ENCODE assay signal across 11 cellular contexts in the genomic region with DNA sequence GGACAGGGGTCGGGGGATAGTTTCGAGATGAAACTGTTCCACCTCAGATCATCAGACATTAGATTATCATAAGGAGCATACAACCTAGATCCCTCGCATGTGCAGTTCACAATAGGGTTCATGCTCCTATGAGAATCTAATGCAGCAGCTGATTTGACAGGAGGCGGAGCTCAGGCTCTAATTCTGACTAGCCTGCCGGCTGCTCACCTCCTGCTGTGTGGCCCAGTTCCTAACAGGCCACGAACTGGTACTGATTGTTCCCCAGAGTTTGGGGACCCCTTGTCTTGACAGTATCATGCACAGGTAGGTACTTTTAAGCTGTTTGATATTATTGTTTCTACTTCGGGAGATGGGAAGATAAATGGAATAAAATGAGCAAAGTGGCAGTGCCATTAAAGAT.
DNase-seq lines count a peak whose midpoint lies in the region; ATAC-seq, FAIRE-seq and TF ChIP-seq lines count a peak whose summit lies in the region.
"Had no signal": no experiment of that assay in that cellular context is flagged by ENCODE, and none has a peak within 500 bp of the region (broad histone marks: within the 10 kb centered on the region; RNA-seq: fewer than 3 reads in every experiment).

No MANE protein-coding gene starts in this region.

- peak; percentile 55 for TF ChIP-seq POLR2A in GM12878 (IDR thresholded peaks at IDR 0.05; ENCODE audit: low read depth, low read length)
- TF ChIP-seq POLR2A in H54 (IDR thresholded peaks at IDR 0.05; ENCODE audit: low read depth, low read length): no peak

- H4K20me1 ChIP-seq in GM12878 (ENCODE audit: control insufficient read depth, insufficient read depth): no peaks in the 10 kb centered on the region

- CTCF ChIA-PET in GM12878 (lab: Yijun Ruan, JAX) (interaction anchor here (0.6 to 2.1 kb wide), 7 partner anchors 17 to 177 kb away, joined by 3 to 6 read pairs (median 3); partner anchors contain the start of gene ZCCHC7), RWPE1 (lab: Yijun Ruan, JAX) (no interaction called here)

- H2AFZ ChIP-seq in GM12878 (ENCODE audit: control insufficient read depth, low read depth, low read length): peak overlapping the region; percentile 32; the same call in 1 of the 2 replicates
- H2AFZ ChIP-seq: parathyroid adenoma had no signal

- H3K4me2 ChIP-seq in GM12878 (ENCODE audit: control insufficient read depth, insufficient read depth): peak overlapping the region; percentile 81

- H3K79me2 ChIP-seq in GM12878 (ENCODE audit: control insufficient read depth, insufficient read depth, low read length): peaks cover 59% of the 10 kb centered on the region

- peak overlapping the region; percentile 83 for H3K27ac ChIP-seq in GM12878 (ENCODE audit: control insufficient read depth, insufficient read depth)
- no peak overlapping the region for H3K27ac ChIP-seq in RWPE1
- H3K27ac ChIP-seq: parathyroid adenoma, suprapubic skin had no signal

- TF ChIP-seq EP300 in GM12878 (IDR thresholded peaks at IDR 0.05; ENCODE audit: borderline replicate concordance in 1 of 2, control insufficient read depth in 1 of 2, low read depth in 2 of 2, low read length in 2 of 2): no peak

- no TSS peak for BruUV-seq in GM12878 (replicated peaks; lab: Mats Ljungman, UMichigan)

- peaks cover 8% of the 10 kb centered on the region for H3K9me3 ChIP-seq in GM12878 (replicated peaks; ENCODE audit: control insufficient read depth, insufficient read depth, low read length)
- H3K9me3 ChIP-seq: suprapubic skin had no signal

- peak; percentile 13 for FAIRE-seq in GM12878 (lab: Jason Lieb, UNC)
- no peak for FAIRE-seq in H54 (lab: Jason Lieb, UNC)

- TF ChIP-seq CTCF in GM13977 (IDR thresholded peaks at IDR 0.05; ENCODE audit: extremely low read depth, insufficient read depth, missing control alignments): peak; percentile 14
- no peak; a peak in 1 of 6 replicates for TF ChIP-seq CTCF in GM12878 (IDR thresholded peaks at IDR 0.05 in 2 of 3, conservative IDR thresholded peaks at IDR 0.05 in 1 of 3; ENCODE audit: control insufficient read depth in 2 of 3, extremely low read depth in 1 of 3, insufficient read depth in 1 of 3, low read depth in 3 of 3, low read length in 3 of 3)
- TF ChIP-seq CTCF in RWPE1 (conservative IDR thresholded peaks at IDR 0.05; ENCODE audit: low read depth): no peak

- TF ChIP-seq RAD21 in GM12878 (IDR thresholded peaks at IDR 0.05; ENCODE audit: insufficient read depth, low read depth, low read length): 0 out of 2 replicates have a peak, but pooled peaks have one; percentile 12

- H3K4me3 ChIP-seq in GM12878 (peak overlapping the region; percentile 61), H7 (ENCODE audit: insufficient read depth, low read depth, low read length) (no peak overlapping the region)
- H3K4me3 ChIP-seq: suprapubic skin had no signal

- H3K9ac ChIP-seq in GM12878 (ENCODE audit: control insufficient read depth, insufficient read depth, low read length): peak overlapping the region; percentile 61
- H3K9ac ChIP-seq: parathyroid adenoma had no signal

- RAD21 ChIA-PET in GM12878 (lab: Charles Lee; ENCODE audit: unreplicated experiment): interaction anchor here (0.6 to 1.8 kb wide), 12 partner anchors 9 to 198 kb away, joined by 3 to 9 read pairs (median 4); partner anchors contain the start of gene ZCCHC7

- DNase-seq in GM13977 (ENCODE audit: low spot score): no peak
- DNase-seq in GM12878 (ENCODE audit: low read depth, low spot score): no peak
- no peak for DNase-seq in H7
- no peak for DNase-seq in NCI-H2227 treated with DMSO at 0.1 percent for 48 hours (lab: John Stamatoyannopoulos, UW)
- DNase-seq in H54 (ENCODE audit: insufficient read length, low spot score): no peak
- no peak for DNase-seq in RWPE1 (ENCODE audit: low spot score)
- DNase-seq: NCI-H1417 had no signal

- in situ Hi-C loops in GM13977 (cut with MboI; ENCODE audit: low pct_unique_long_range_greater_than_20kb, low sequenced_read_pairs, unreplicated experiment) (no loop called here), GM12878 (cut with MboI) (no loop called here)

- H3K27me3 ChIP-seq in GM12878 (replicated peaks in 1 of 2; ENCODE audit: control insufficient read depth in 2 of 2, insufficient read depth in 2 of 2, low read length in 1 of 2): no peaks in the 10 kb centered on the region
- no peaks in the 10 kb centered on the region for H3K27me3 ChIP-seq in H7 (ENCODE audit: control insufficient read depth, insufficient read depth, low read length)
- H3K27me3 ChIP-seq: suprapubic skin had no signal

- intact Hi-C loops in GM12878 (cut with micrococcal nuclease; ENCODE audit: unreplicated experiment): loop anchor here (2.0 to 5.0 kb wide), 3 partner anchors 40 to 220 kb away; partner anchors contain the start of gene ZCCHC7

- SMC1A ChIA-PET in GM12878 (lab: Charles Lee; ENCODE audit: uncharacterized antibody, unreplicated experiment): interaction anchor here (0.9 to 2.6 kb wide), 16 partner anchors 9 to 157 kb away, joined by 3 to 17 read pairs (median 3); no protein-coding TSS in a partner anchor

- H3K36me3 ChIP-seq in GM12878 (ENCODE audit: control insufficient read depth in 2 of 2, insufficient read depth in 2 of 2, low read length in 1 of 2) (peaks cover 0 to 3% of the 10 kb centered on the region in 2 experiments; a peak in 1 of 4 replicates), H7 (replicated peaks; ENCODE audit: control insufficient read depth, insufficient read depth, low read length) (no peaks in the 10 kb centered on the region)

- POLR2A ChIA-PET in GM12878 (lab: Charles Lee) (interaction anchor here (0.5 to 1.3 kb wide), 8 partner anchors 10 to 186 kb away, joined by 3 to 7 read pairs (median 5); no protein-coding TSS in a partner anchor), RWPE1 (lab: Yijun Ruan, JAX; ENCODE audit: low non-redundant PET) (interaction anchor here (0.6 kb wide), 1 partner anchor 186 kb away, joined by 3 read pairs; no protein-coding TSS in a partner anchor)

- WGBS in GM12878 (ENCODE audit: insufficient coverage, insufficient replicate concordance, low lambda C conversion rate, missing lambda C conversion rate): 0% methylated on average over 7 of the region's 7 CpGs

- ATAC-seq in GM21447 (IDR thresholded peaks at IDR 0.05; ENCODE audit: unreplicated experiment): peak; percentile 55
- peak; percentile 32 for ATAC-seq in HG03565 (IDR thresholded peaks at IDR 0.05; ENCODE audit: unreplicated experiment)
- peak; percentile 77 for ATAC-seq in GM12878

- peaks cover 41% of the 10 kb centered on the region for H3K4me1 ChIP-seq in GM12878 (ENCODE audit: control insufficient read depth, insufficient read depth, low read length)
- H3K4me1 ChIP-seq: parathyroid adenoma, suprapubic skin had no signal

TF ChIP-seq in GM12878, 131 proteins besides CTCF, POLR2A, EP300 and RAD21 (continues in another document):
- no peak for TF ChIP-seq ZNF207 (IDR thresholded peaks at IDR 0.05; ENCODE audit: borderline replicate concordance)
- 0 out of 2 replicates have a peak, but pooled peaks have one; percentile 20 for TF ChIP-seq HDGF (IDR thresholded peaks at IDR 0.05)
- TF ChIP-seq POLR2AphosphoS5 (IDR thresholded peaks at IDR 0.05; ENCODE audit: low read length): peak; percentile 53; the same call in 1 of the 2 replicates
- 0 out of 2 replicates have a peak, but pooled peaks have one; percentile 63 for TF ChIP-seq SMARCA5 (IDR thresholded peaks at IDR 0.05)
- TF ChIP-seq KLF5 (IDR thresholded peaks at IDR 0.05; ENCODE audit: partially characterized antibody): no peak
- no peak for TF ChIP-seq SUZ12 (IDR thresholded peaks at IDR 0.05; ENCODE audit: unreplicated experiment)
- TF ChIP-seq HDAC2 (IDR thresholded peaks at IDR 0.05): no peak
- no peak for TF ChIP-seq SMAD1 (IDR thresholded peaks at IDR 0.05; ENCODE audit: low read depth, partially characterized antibody)
- TF ChIP-seq ETV6 (conservative IDR thresholded peaks at IDR 0.05 in 1 of 2, IDR thresholded peaks at IDR 0.05 in 1 of 2; ENCODE audit: borderline replicate concordance in 1 of 2, low read depth in 1 of 2): no peak
- TF ChIP-seq NR2C2 (IDR thresholded peaks at IDR 0.05; ENCODE audit: borderline replicate concordance, control insufficient read depth, insufficient read length, low read depth): no peak
- no peak for TF ChIP-seq ATF2 (IDR thresholded peaks at IDR 0.05; ENCODE audit: low read length)
- TF ChIP-seq TARDBP (IDR thresholded peaks at IDR 0.05; ENCODE audit: borderline replicate concordance): no peak
- no peak for TF ChIP-seq BCL3 (IDR thresholded peaks at IDR 0.05; ENCODE audit: borderline replicate concordance, insufficient read depth, low read depth, low read length, poor library complexity, severe bottlenecking)
- TF ChIP-seq ZNF217 (IDR thresholded peaks at IDR 0.05): no peak
- TF ChIP-seq FOS (IDR thresholded peaks at IDR 0.05; ENCODE audit: borderline replicate concordance, extremely low read depth, insufficient read length): no peak
